Comparison of ENCODE assay signal across 9 cellular contexts in the genomic region with DNA sequence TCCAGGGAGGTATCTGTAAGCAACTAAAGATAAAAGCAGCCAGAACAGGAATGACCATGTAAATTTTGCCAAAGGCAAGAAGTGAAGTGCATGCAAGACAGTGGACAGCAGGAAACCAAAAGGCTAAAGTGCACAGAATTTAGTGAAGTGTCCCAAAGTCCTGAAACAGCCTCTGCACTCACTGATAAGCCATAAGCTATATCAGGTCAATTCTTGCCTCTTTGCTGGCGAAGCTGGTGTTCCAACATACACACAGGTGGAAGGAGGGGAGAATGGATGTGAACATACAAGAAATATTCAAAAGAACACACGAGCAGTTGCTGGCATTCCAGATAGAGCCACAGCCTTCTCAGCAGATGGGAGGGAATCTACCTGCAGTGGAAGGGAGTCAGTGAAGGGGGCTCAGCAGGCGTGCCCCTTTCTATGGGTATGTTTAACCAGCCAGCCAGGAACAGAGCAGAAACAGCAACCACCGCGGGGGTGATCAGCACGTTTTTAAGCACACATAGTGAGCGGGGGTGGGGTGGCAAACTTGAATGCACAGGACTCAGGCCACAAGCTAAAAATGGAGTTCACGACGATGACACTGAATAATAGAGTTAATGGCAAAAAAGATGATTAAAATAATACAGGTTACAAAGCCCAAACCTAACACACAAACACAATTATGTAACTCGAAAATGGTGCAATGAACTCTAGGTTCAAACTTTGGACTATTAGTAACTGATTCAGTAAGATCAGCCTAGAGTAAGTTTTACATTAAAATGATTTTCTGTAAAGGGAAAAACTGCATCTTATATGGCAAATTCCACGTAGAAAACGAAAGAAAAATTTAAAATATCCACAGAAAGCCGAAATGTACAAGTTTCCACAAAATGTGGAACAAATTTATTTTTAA. TPM values are rescaled to one million over a fixed set of nuclear protein-coding genes. Genes with fewer than 3 reads are reported as not detected.
DNase-seq lines count a peak whose midpoint lies in the region; ATAC-seq and TF ChIP-seq lines count a peak whose summit lies in the region.
"Had no signal": no experiment of that assay in that cellular context is flagged by ENCODE, and none has a peak within 500 bp of the region (broad histone marks: within the 10 kb centered on the region; RNA-seq: fewer than 3 reads in every experiment).

No MANE protein-coding gene starts in this region.

- H3K9me2 ChIP-seq in OCI-LY7 (ENCODE audit: insufficient read depth, low read length) = no peaks in the 10 kb centered on the region

- no peaks in the 10 kb centered on the region for H3K27me3 ChIP-seq in ascending aorta

- POLR2A ChIA-PET in GM10248 (lab: Yijun Ruan, JAX) (no interaction called here), OCI-LY7 (lab: Charles Lee) (interaction anchor here (0.6 to 0.7 kb wide), 2 partner anchors 19 to 120 kb away, joined by 3 to 5 read pairs; no protein-coding TSS in a partner anchor)

- intact Hi-C loops in OCI-LY7 (cut with micrococcal nuclease; ENCODE audit: unreplicated experiment) = loop anchor here (2.0 to 10.0 kb wide), 4 partner anchors 21 to 1059 kb away; no protein-coding TSS in a partner anchor
- intact Hi-C loops in ascending aorta (cut with DNase I) = loop anchor here (2.0 to 10.0 kb wide), 3 partner anchors 113 to 1139 kb away; a partner anchor contains a TSS

- peak overlapping the region; percentile 95 for H3K4me2 ChIP-seq in OCI-LY7 (ENCODE audit: low read length)

- TF ChIP-seq CTCF in GM10248 (IDR thresholded peaks at IDR 0.05; ENCODE audit: control extremely low read depth, extremely low read depth, low read depth, missing control alignments) (no peak), OCI-LY7 (conservative IDR thresholded peaks at IDR 0.05; ENCODE audit: low read length) (no peak), ascending aorta (IDR thresholded peaks at IDR 0.05) (no peak)

- H3K36me3 ChIP-seq in OCI-LY7 (ENCODE audit: insufficient read depth, low read length) (peaks cover 45% of the 10 kb centered on the region), ascending aorta (peaks cover 14 to 23% of the 10 kb centered on the region in 2 donors)

- H3K9me3 ChIP-seq in OCI-LY7 (ENCODE audit: low read length) (peaks cover 26% of the 10 kb centered on the region; the same call in 1 of the 2 replicates), ascending aorta (no peaks in the 10 kb centered on the region)

- H3K79me2 ChIP-seq in OCI-LY7 (ENCODE audit: insufficient read depth, low read depth, low read length) = peaks cover 14% of the 10 kb centered on the region; the same call in 1 of the 2 replicates

- peak overlapping the region; percentile 82; the same call in 1 of the 2 replicates for H2AFZ ChIP-seq in OCI-LY7 (ENCODE audit: low read length)

- ATAC-seq in GM18873 (IDR thresholded peaks at IDR 0.05; ENCODE audit: low FRiP score, unreplicated experiment) = no peak

- H3K27ac ChIP-seq in OCI-LY7 (ENCODE audit: low read depth, low read length, poor library complexity, severe bottlenecking) = peak overlapping the region; percentile 36
- peak overlapping the region; percentile 90 to 94 for H3K27ac ChIP-seq in ascending aorta

- no peaks in the 10 kb centered on the region for H4K20me1 ChIP-seq in OCI-LY7 (ENCODE audit: insufficient read depth, low read length)

- H3K4me1 ChIP-seq in OCI-LY7 (ENCODE audit: insufficient read depth, low read length, poor library complexity, severe bottlenecking) (peaks cover 40% of the 10 kb centered on the region), ascending aorta (peaks cover 0 to 9% of the 10 kb centered on the region in 2 donors)

- H3K4me3 ChIP-seq in OCI-LY7 (ENCODE audit: low read depth, low read length, poor library complexity, severe bottlenecking) = peak overlapping the region; percentile 94
- peak overlapping the region; percentile 80 to 87 for H3K4me3 ChIP-seq in ascending aorta

- DNase-seq in GM10248 (ENCODE audit: extremely low spot score) (peak; percentile 18), OCI-LY7 (ENCODE audit: low spot score) (peak; percentile 43), ascending aorta (ENCODE audit: low spot score in 2 of 2) (no peak), iris pigment epithelial cell (ENCODE audit: low read depth) (peak; percentile 38), NCI-H345 (lab: John Stamatoyannopoulos, UW) (no peak), COLO829 (ENCODE audit: low spot score) (no peak)
- DNase-seq in stimulated activated CD4-positive, alpha-beta T cell treated with anti-CD3 and anti-CD28 coated beads, Interleukin-1b, Interleukin-23, amount 100 ng/mL, for 48 hours = peak; percentile 31

- CTCF ChIA-PET in GM10248 (lab: Yijun Ruan, JAX) = interaction anchor here (0.6 to 1.1 kb wide), 3 partner anchors 21 to 1010 kb away, joined by 3 read pairs; a partner anchor contains a TSS
- CTCF ChIA-PET in OCI-LY7 (lab: Charles Lee; ENCODE audit: unreplicated experiment) = interaction anchor here (0.8 kb wide), 1 partner anchor 115 kb away, joined by 3 read pairs; no protein-coding TSS in a partner anchor

- BruUV-seq in OCI-LY7 (replicated peaks; lab: Mats Ljungman, UMichigan) = no TSS peak

RNA-seq across cellular contexts. Expression of a gene that starts 1.2 kb away (rescaled TPM):
- 49.3 and 60.8 TPM in 2 replicates for total RNA-seq in OCI-LY7 (2014; rRNA removed; shearing (Covaris generic))
- total RNA-seq in OCI-LY7 (2022) (45.8 and 50.4 TPM in 2 replicates), ascending aorta (84.7 TPM)

RNA-seq across cellular contexts. Expression of a gene that starts 55.3 kb away (rescaled TPM):
- not detected in 2 replicates for total RNA-seq in OCI-LY7 (2014; rRNA removed; shearing (Covaris generic))
- total RNA-seq in OCI-LY7 (2022) = not detected in 2 replicates
- total RNA-seq in ascending aorta = not detected
- total RNA-seq: subcutaneous adipose tissue had no signal

Comparison
In these comparisons a context has a peak if more than half of its experiments do, and no peak if none do; other contexts are left out.
1. DNase-seq: peak in GM10248 (single experiment), OCI-LY7 (single experiment), iris pigment epithelial cell (single experiment) and stimulated activated CD4-positive, alpha-beta T cell treated with anti-CD3 and anti-CD28 coated beads, Interleukin-1b, Interleukin-23, amount 100 ng/mL, for 48 hours (single experiment); none in ascending aorta (0 of 2), NCI-H345 (single experiment) and COLO829 (single experiment).